In the genomic region with DNA sequence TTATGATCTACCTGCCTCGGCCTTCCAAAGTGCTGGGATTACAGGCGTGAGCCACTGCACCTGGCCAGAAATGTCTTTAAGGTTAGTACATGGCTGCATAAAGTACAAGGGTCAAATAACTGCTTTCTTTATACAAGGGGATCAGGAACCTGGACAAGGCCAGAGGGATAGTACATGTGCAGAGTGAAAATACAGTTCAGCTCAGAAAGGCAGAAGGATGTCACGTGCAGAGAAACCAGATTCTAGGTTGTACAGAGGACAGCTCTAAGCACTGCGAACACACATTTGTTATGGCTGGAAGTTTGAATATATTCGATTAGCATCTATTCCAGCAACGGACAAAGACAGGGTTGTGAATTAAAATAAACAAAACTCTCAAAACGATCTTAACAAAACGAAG, we compare ENCODE assay signal across 17 cellular contexts. TPM values are rescaled to one million over a fixed set of nuclear protein-coding genes. Genes with fewer than 3 reads are reported as not detected.
A peak's percentile ranks its signal among the peaks of the same experiment; 100 is the strongest.
DNase-seq lines count a peak whose midpoint lies in the region; ATAC-seq and TF ChIP-seq lines count a peak whose summit lies in the region.
"Had no signal": no experiment of that assay in that cellular context is flagged by ENCODE, and none has a peak within 500 bp of the region (broad histone marks: within the 10 kb centered on the region; RNA-seq: fewer than 3 reads in every experiment).

No MANE protein-coding gene starts in this region.

- no peak overlapping the region for H3K4me3 Mint-ChIP-seq in endothelial cell (ENCODE audit: unreplicated experiment)
- no peak overlapping the region for H3K4me3 Mint-ChIP-seq in stimulated activated naive B cell treated with anti-CD40 and anti-IgM and Interleukin-4, amounts not matched to agents 10 μg/mL and 1 μg/mL and 100 μg/mL, for 72 hours
- H3K4me3 Mint-ChIP-seq: HFFc6 had no signal

- H3K27ac Mint-ChIP-seq in endothelial cell (ENCODE audit: unreplicated experiment) = peak overlapping the region; percentile 30
- H3K27ac Mint-ChIP-seq in stimulated activated naive B cell treated with anti-CD40 and anti-IgM and Interleukin-4, amounts not matched to agents 10 μg/mL and 1 μg/mL and 100 μg/mL, for 72 hours = no peak overlapping the region
- H3K27ac Mint-ChIP-seq: HFFc6 had no signal

- intact Hi-C loops in stomach (cut with DNase I; ENCODE audit: low total_unique reads) = no loop called here

- no peaks in the 10 kb centered on the region for H3K27me3 Mint-ChIP-seq in endothelial cell (ENCODE audit: unreplicated experiment)
- no peaks in the 10 kb centered on the region for H3K27me3 Mint-ChIP-seq in stimulated activated naive B cell treated with anti-CD40 and anti-IgM and Interleukin-4, amounts not matched to agents 10 μg/mL and 1 μg/mL and 100 μg/mL, for 72 hours

- H4K91ac ChIP-seq in mesenchymal stem cell (ENCODE audit: low read length) = no peak overlapping the region

- TF ChIP-seq POLR2A in stomach (IDR thresholded peaks at IDR 0.05) = no peak

- H3K27ac ChIP-seq in mesenchymal stem cell (ENCODE audit: low read length, poor library complexity, severe bottlenecking) (no peak overlapping the region), stomach (peak overlapping the region in 4 of 5 donors; percentile 18 to 96 (median 35))
- H3K27ac ChIP-seq: BLaER1 treated with 17β-estradiol and CSF1 and Interleukin-3, amounts not matched to agents 10 nM and 100 nM; KMS-11; SJCRH30 had no signal

- H3K14ac ChIP-seq in mesenchymal stem cell (ENCODE audit: low read length in 2 of 2) = no peak overlapping the region

- H3K79me1 ChIP-seq in mesenchymal stem cell (replicated peaks; ENCODE audit: low read length, poor library complexity, severe bottlenecking) = peaks cover 19% of the 10 kb centered on the region

- TF ChIP-seq CTCF in endothelial cell (IDR thresholded peaks at IDR 0.05; ENCODE audit: unreplicated experiment) (no peak), stomach (IDR thresholded peaks at IDR 0.05) (no peak)

- H3K4me1 ChIP-seq in mesenchymal stem cell (ENCODE audit: control insufficient read depth, insufficient read depth, low read depth, low read length) (peaks cover 2% of the 10 kb centered on the region), stomach (peaks cover 63 to 97% (median 74%) of the 10 kb centered on the region in 4 donors)
- H3K4me1 ChIP-seq: SJCRH30 had no signal

- no peaks in the 10 kb centered on the region for H3K9me3 Mint-ChIP-seq in endothelial cell (ENCODE audit: unreplicated experiment)
- H3K9me3 Mint-ChIP-seq in stimulated activated naive B cell treated with anti-CD40 and anti-IgM and Interleukin-4, amounts not matched to agents 10 μg/mL and 1 μg/mL and 100 μg/mL, for 72 hours = no peaks in the 10 kb centered on the region
- H3K9me3 Mint-ChIP-seq: HFFc6 had no signal

- H3K36me3 ChIP-seq in mesenchymal stem cell (ENCODE audit: control insufficient read depth in 1 of 2, insufficient read depth in 2 of 2, low read depth in 1 of 2, low read length in 2 of 2) (peaks cover 2 to 4% of the 10 kb centered on the region in 2 experiments), stomach (peaks cover 0 to 10% (median 2%) of the 10 kb centered on the region in 4 donors)

- peaks cover 12% of the 10 kb centered on the region for H3K4me1 Mint-ChIP-seq in endothelial cell (ENCODE audit: unreplicated experiment)
- peaks cover 23 to 25% of the 10 kb centered on the region in 2 donors for H3K4me1 Mint-ChIP-seq in stimulated activated naive B cell treated with anti-CD40 and anti-IgM and Interleukin-4, amounts not matched to agents 10 μg/mL and 1 μg/mL and 100 μg/mL, for 72 hours

- no peak for TF ChIP-seq EP300 in stomach (IDR thresholded peaks at IDR 0.05)

- H2BK15ac ChIP-seq in mesenchymal stem cell (ENCODE audit: low read depth, poor library complexity, severe bottlenecking) = no peak overlapping the region

- no peak overlapping the region for H3K23ac ChIP-seq in mesenchymal stem cell (ENCODE audit: low read length in 2 of 2)

- H3K4me2 ChIP-seq in mesenchymal stem cell (ENCODE audit: low read length, poor library complexity, severe bottlenecking) = no peak overlapping the region
- H3K4me2 ChIP-seq: BLaER1 treated with 17β-estradiol and CSF1 and Interleukin-3, amounts not matched to agents 10 nM and 100 nM; KMS-11 had no signal

- DNase-seq in NCI-H526 (lab: John Stamatoyannopoulos, UW) (peak; percentile 76 to 83), endothelial cell (ENCODE audit: low spot score) (no peak), mesenchymal stem cell (peak; percentile 28), stomach (no peak), HT-29 (ENCODE audit: low spot score) (no peak), activated gamma-delta T cell (lab: John Stamatoyannopoulos, UW) (no peak), T-helper 1 cell (no peak)
- no peak for DNase-seq in stimulated activated naive B cell treated with anti-CD40 and anti-IgM and Interleukin-4, amounts not matched to agents 10 μg/mL and 1 μg/mL and 100 μg/mL, for 72 hours
- DNase-seq: DMS79, HFFc6, NCI-H1417 treated with DMSO at 0.1 percent for 48 hours, NCI-H187 treated with DMSO at 0.1 percent for 48 hours, NCI-H226, NCI-H524, SJCRH30 had no signal

- no peak overlapping the region for H2BK5ac ChIP-seq in mesenchymal stem cell (ENCODE audit: low read depth, low read length, poor library complexity, severe bottlenecking)

- H3K9me3 ChIP-seq in mesenchymal stem cell (ENCODE audit: control insufficient read depth, low read length) (no peaks in the 10 kb centered on the region), stomach (no peaks in the 10 kb centered on the region)
- H3K9me3 ChIP-seq: BLaER1 treated with 17β-estradiol and CSF1 and Interleukin-3, amounts not matched to agents 10 nM and 100 nM; SJCRH30 had no signal

- no peak overlapping the region for H3K4ac ChIP-seq in mesenchymal stem cell (ENCODE audit: low read depth in 1 of 2, low read length in 2 of 2)

- H3K9ac ChIP-seq in mesenchymal stem cell (ENCODE audit: low read length) = no peak overlapping the region
- H3K9ac ChIP-seq: BLaER1 treated with 17β-estradiol and CSF1 and Interleukin-3, amounts not matched to agents 10 nM and 100 nM; KMS-11 had no signal

- 97% methylated on average over 4 of the region's 8 CpGs for WGBS in mesenchymal stem cell
- WGBS in stomach, 5 donors = 33 to 48% (median 47%) methylated on average over 8 of the region's 8 CpGs

- no peaks in the 10 kb centered on the region for H3K27me3 ChIP-seq in mesenchymal stem cell (ENCODE audit: control insufficient read depth in 1 of 2, insufficient read depth in 1 of 2, low read length in 2 of 2)
- no peaks in the 10 kb centered on the region for H3K27me3 ChIP-seq in stomach
- H3K27me3 ChIP-seq: BLaER1 treated with 17β-estradiol and CSF1 and Interleukin-3, amounts not matched to agents 10 nM and 100 nM; SJCRH30 had no signal

- no peak overlapping the region for H3K18ac ChIP-seq in mesenchymal stem cell (ENCODE audit: low read depth in 1 of 2, low read length in 2 of 2)

- no peak overlapping the region for H2AFZ ChIP-seq in mesenchymal stem cell (ENCODE audit: low read depth, low read length)

- H3K36me3 Mint-ChIP-seq in endothelial cell (ENCODE audit: low read depth, unreplicated experiment) = no peaks in the 10 kb centered on the region
- peaks cover 17 to 30% of the 10 kb centered on the region in 2 donors for H3K36me3 Mint-ChIP-seq in stimulated activated naive B cell treated with anti-CD40 and anti-IgM and Interleukin-4, amounts not matched to agents 10 μg/mL and 1 μg/mL and 100 μg/mL, for 72 hours

- no peak overlapping the region for H3K4me3 ChIP-seq in mesenchymal stem cell (ENCODE audit: insufficient read depth in 1 of 2, low read depth in 1 of 2, low read length in 2 of 2)
- H3K4me3 ChIP-seq in stomach = no peak overlapping the region
- H3K4me3 ChIP-seq: BLaER1 treated with 17β-estradiol and CSF1 and Interleukin-3, amounts not matched to agents 10 nM and 100 nM; SJCRH30 had no signal

- ATAC-seq in stimulated activated naive B cell treated with anti-CD40 and anti-IgM and Interleukin-4, amounts not matched to agents 10 μg/mL and 1 μg/mL and 100 μg/mL, for 72 hours (replicated peaks) = no peak

- no peak overlapping the region for H4K8ac ChIP-seq in mesenchymal stem cell (ENCODE audit: low read length)

- no peak overlapping the region for H2AK5ac ChIP-seq in mesenchymal stem cell (ENCODE audit: low read length, severe bottlenecking)

- no peak overlapping the region for H2BK120ac ChIP-seq in mesenchymal stem cell (ENCODE audit: low read depth, low read length)

- H2BK12ac ChIP-seq in mesenchymal stem cell (ENCODE audit: low read length in 2 of 2) = peak overlapping the region in 1 of 2 experiments; percentile 31

RNA-seq across cellular contexts. Expression of a gene that starts 6.0 kb away (rescaled TPM):
- total RNA-seq in endothelial cell (ENCODE audit: unreplicated experiment) (17.2 TPM), stomach (10 to 100 TPM; 11.0 to 68.3 (median 11.6) TPM)
- polyA plus RNA-seq in mesenchymal stem cell (2013, experiment 1 of 2) = 9.5 TPM
- 9.7 TPM for polyA plus RNA-seq in mesenchymal stem cell (2013, experiment 2 of 2)
- 10 to 100 TPM in 1 of 3 donors, 1 to 10 TPM in 2; 4.2 to 15.4 (median 6.3) TPM for polyA plus RNA-seq in stomach
- total RNA-seq in HT-29 (2014; rRNA removed; shearing (Covaris generic)) = 9.9 and 12.4 TPM in 2 replicates

Comparison
In these comparisons a context has a peak if more than half of its experiments do, and no peak if none do; other contexts are left out.
1. DNase-seq: peak in NCI-H526 (2 of 2) and mesenchymal stem cell (single experiment); none in endothelial cell (single experiment), stomach (single experiment), HT-29 (single experiment), activated gamma-delta T cell (single experiment), T-helper 1 cell (0 of 5) and stimulated activated naive B cell treated with anti-CD40 and anti-IgM and Interleukin-4, amounts not matched to agents 10 μg/mL and 1 μg/mL and 100 μg/mL, for 72 hours (single experiment).